In genomic region chr2:175017618-175018414, GRCh38 we compare ENCODE assay signal across 34 cellular contexts.
"Had no signal": no experiment of that assay in that cellular context is flagged by ENCODE, and none has a peak within 500 bp of the region (broad histone marks: within the 10 kb centered on the region; RNA-seq: fewer than 3 reads in every experiment).

No MANE protein-coding gene starts in this region.

- H3K27ac ChIP-seq: adrenal gland, cardiac muscle cell, colonic mucosa, epithelial cell of prostate, esophagus squamous epithelium, gastroesophageal sphincter, ovary, prostate gland, sigmoid colon, stomach, thyroid gland, upper lobe of right lung, VCaP had no signal

- ATAC-seq: gastroesophageal sphincter; left colon; stimulated activated memory B cell treated with anti-CD40 and anti-IgM and Interleukin-4, amounts not matched to agents 10 μg/mL and 1 μg/mL and 100 μg/mL, for 72 hours; upper lobe of right lung had no signal

- DNase-seq: activated CD4-positive, alpha-beta T cell treated with anti-CD3 and anti-CD28 coated beads for 4 hours; activated CD4-positive, alpha-beta T cell treated with anti-CD3 and anti-CD28 coated beads, Interleukin-2, amount 50 U/mL, for 4 hours; activated effector memory CD4-positive, alpha-beta T cell treated with Interleukin-2 at 50 U/mL for 16 hours; activated naive CD4-positive, alpha-beta T cell treated with anti-CD3 and anti-CD28 coated beads for 36 hours; activated naive CD8-positive, alpha-beta T cell treated with anti-CD3 and anti-CD28 coated beads for 36 hours; adrenal gland; aorta; cerebellar nuclear complex; colonic mucosa; effector CD8-positive, alpha-beta T cell; esophagus squamous epithelium; hypothalamus; immature natural killer cell; kidney; left colon; mammary epithelial cell; naive B cell; nephron progenitor cell; ovary; retina; sigmoid colon; stimulated activated CD4-positive, alpha-beta T cell treated with anti-CD3 and anti-CD28 coated beads, Interleukin-1b, Interleukin-23, amount 100 ng/mL, for 48 hours; stimulated activated CD4-positive, alpha-beta T cell treated with anti-CD3 and anti-CD28 coated beads, Interleukin-4, amount 100 ng/mL, for 4 hours; stimulated activated CD8-positive, alpha-beta memory T cell treated with anti-CD3 and anti-CD28 coated beads, Interleukin-4, amount 100 ng/mL, for 48 hours; stomach; thyroid gland; upper lobe of right lung had no signal

- H3K27me3 ChIP-seq: adrenal gland, cardiac muscle cell, colonic mucosa, esophagus squamous epithelium, gastroesophageal sphincter, ovary, sigmoid colon, stomach, thyroid gland, upper lobe of right lung had no signal

- H3K4me1 ChIP-seq: adrenal gland, colonic mucosa, esophagus squamous epithelium, gastroesophageal sphincter, prostate gland, sigmoid colon, stomach, thyroid gland, upper lobe of right lung had no signal

- H3K36me3 ChIP-seq: adrenal gland, cardiac muscle cell, colonic mucosa, esophagus squamous epithelium, gastroesophageal sphincter, ovary, prostate gland, sigmoid colon, stomach, thyroid gland, upper lobe of right lung had no signal

- H3K4me3 ChIP-seq: adrenal gland, cardiac muscle cell, colonic mucosa, esophagus squamous epithelium, gastroesophageal sphincter, ovary, prostate gland, sigmoid colon, smooth muscle cell, stomach, thyroid gland, upper lobe of right lung had no signal

- H3K9me3 ChIP-seq: adrenal gland, colonic mucosa, esophagus squamous epithelium, gastroesophageal sphincter, ovary, prostate gland, sigmoid colon, thyroid gland, upper lobe of right lung had no signal
